ENCODE assay signal across 32 cellular contexts in the genomic region with DNA sequence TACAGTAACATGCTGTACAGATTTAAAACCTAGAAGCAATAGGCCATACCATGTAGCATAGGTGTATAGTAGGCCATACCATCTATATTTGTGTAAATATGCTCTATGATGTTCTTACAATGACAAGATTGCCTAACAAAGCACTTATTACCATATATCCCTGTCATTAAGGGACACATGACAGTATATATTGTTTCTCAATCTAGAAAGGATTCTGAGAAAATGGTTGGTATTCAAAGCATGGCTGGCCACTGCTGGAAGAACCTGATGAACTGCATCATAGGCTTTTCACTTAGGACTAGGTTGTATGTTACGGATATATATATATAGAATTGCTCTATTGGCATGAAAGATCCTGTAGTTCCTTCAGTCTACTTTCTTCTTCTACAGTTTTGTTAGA.
"Had no signal": no experiment of that assay in that cellular context is flagged by ENCODE, and none has a peak within 500 bp of the region (broad histone marks: within the 10 kb centered on the region; RNA-seq: fewer than 3 reads in every experiment).

No MANE protein-coding gene starts in this region.

- H3K27me3 ChIP-seq: adrenal gland, body of pancreas, brain microvascular endothelial cell, breast epithelium had no signal

- H3K4me3 ChIP-seq: adrenal gland, body of pancreas, breast epithelium had no signal

- H3K9me3 ChIP-seq: body of pancreas had no signal

- ATAC-seq: activated CD8-positive, alpha-beta T cell treated with anti-CD3 and anti-CD28 coated beads for 36 hours; activated naive CD4-positive, alpha-beta T cell treated with anti-CD3 and anti-CD28 coated beads, Interleukin-2, amount 50 U/mL, for 72 hours; activated T-cell treated with anti-CD3 and anti-CD28 coated beads, Interleukin-2, amount 50 U/mL, for 4 hours; activated T-cell treated with anti-CD3 and anti-CD28 coated beads, Interleukin-2, amount 50 U/mL, for 72 hours; activated T-helper 17 cell treated with anti-CD3 and anti-CD28 coated beads, Interleukin-2, amount 50 U/mL, for 72 hours; body of pancreas had no signal

- DNase-seq: activated B cell treated with CpG ODN at 0.5 μM for 24 hours; activated CD4-positive, alpha-beta memory T cell treated with anti-CD3 and anti-CD28 coated beads for 36 hours; activated CD4-positive, alpha-beta T cell treated with anti-CD3 and anti-CD28 coated beads for 4 hours; activated CD4-positive, alpha-beta T cell treated with anti-CD3 and anti-CD28 coated beads, Interleukin-2, amount 10 ng/mL, durations not matched to agents 24 days and 14 days; activated CD4-positive, alpha-beta T cell treated with anti-CD3 and anti-CD28 coated beads, Interleukin-2, amount 50 U/mL, for 1 hour; activated CD4-positive, alpha-beta T cell treated with anti-CD3 and anti-CD28 coated beads, Interleukin-2, amount 50 U/mL, for 4 hours; activated CD4-positive, CD25-positive, alpha-beta regulatory T cell treated with anti-CD3 and anti-CD28 coated beads, Interleukin-2, amount 50 U/mL, for 72 hours; activated CD8-positive, alpha-beta memory T cell treated with anti-CD3 and anti-CD28 coated beads, Interleukin-2, amount 50 U/mL, for 4 hours; activated CD8-positive, alpha-beta T cell treated with anti-CD3 and anti-CD28 coated beads for 36 hours; activated effector memory CD4-positive, alpha-beta T cell treated with anti-CD3 and anti-CD28 coated beads, Interleukin-2, amount 50 U/mL, for 16 hours; activated gamma-delta T cell treated with Interleukin-2 at 50 U/mL for 16 hours; activated naive CD4-positive, alpha-beta T cell; activated naive CD4-positive, alpha-beta T cell treated with anti-CD3 and anti-CD28 coated beads for 36 hours; activated naive CD4-positive, alpha-beta T cell treated with anti-CD3 and anti-CD28 coated beads, Interleukin-2, amount 50 U/mL, for 16 hours; activated naive CD8-positive, alpha-beta T cell treated with anti-CD3 and anti-CD28 coated beads for 36 hours; activated T-cell treated with anti-CD3 and anti-CD28 coated beads for 4 hours; activated T-cell treated with anti-CD3 and anti-CD28 coated beads, Interleukin-2, amount 50 U/mL, for 1 hour; activated T-cell treated with anti-CD3 and anti-CD28 coated beads, Interleukin-2, amount 50 U/mL, for 4 hours; activated T-cell treated with anti-CD3 and anti-CD28 coated beads, Interleukin-2, amount 50 U/mL, for 72 hours; adrenal gland; amniotic stem cell; body of pancreas; brain microvascular endothelial cell; central memory CD4-positive, alpha-beta T cell; T-helper 2 cell; T-helper 9 cell had no signal

- FAIRE-seq: astrocyte, TTC549 had no signal

- H3K27ac ChIP-seq: adrenal gland, body of pancreas, brain microvascular endothelial cell, breast epithelium, VCaP had no signal

- H3K4me1 ChIP-seq: breast epithelium had no signal

- H3K36me3 ChIP-seq: adrenal gland, brain microvascular endothelial cell, breast epithelium had no signal
